Comparison of ENCODE assay signal across 1 cellular context in the genomic region with DNA sequence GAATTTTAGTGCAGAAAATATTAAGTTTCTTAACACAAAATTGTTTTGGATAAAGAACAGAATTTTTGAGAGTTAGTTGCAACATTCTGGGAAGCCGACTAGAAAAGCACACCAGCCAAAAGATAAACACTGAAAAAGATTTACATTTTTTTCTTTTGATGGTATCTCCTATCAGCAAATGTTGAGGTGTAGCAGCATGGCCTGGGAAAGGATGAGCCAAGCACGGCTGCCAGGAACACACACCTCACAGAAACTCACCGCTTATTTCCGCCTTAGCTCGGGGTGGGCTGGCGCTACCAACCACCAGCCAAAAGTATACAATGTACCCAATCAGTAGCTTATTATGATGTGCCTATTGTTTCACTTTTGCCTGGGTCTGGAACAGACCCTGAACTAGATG.
TF ChIP-seq lines count a peak whose summit lies in the region.

No MANE protein-coding gene starts in this region.

TF ChIP-seq in GM12891, 5 proteins besides CTCF, POLR2A, EP300 and RAD21 (continued from another document):
- no peak for TF ChIP-seq TAF1 (IDR thresholded peaks at IDR 0.05; ENCODE audit: low read depth, low read length)
- no peak for TF ChIP-seq SPI1 (IDR thresholded peaks at IDR 0.05; ENCODE audit: low read depth, low read length)
